In genomic region chr2:73736855-73737779, GRCh38 we compare ENCODE assay signal across 8 cellular contexts. TPM values are rescaled to one million over a fixed set of nuclear protein-coding genes. Genes with fewer than 3 reads are reported as not detected.
A peak's percentile ranks its signal among the peaks of the same experiment; 100 is the strongest.
DNase-seq lines count a peak whose midpoint lies in the region; ATAC-seq, FAIRE-seq and TF ChIP-seq lines count a peak whose summit lies in the region.

Gene TPRKB (minus strand): TSS chr2:73737345. CDS start chr2:73734569, 2,776 bp downstream.

- peak; percentile 96 for DNase-seq in NCI-H748 (lab: John Stamatoyannopoulos, UW; ENCODE audit: unreplicated experiment)
- peak; percentile 91 for DNase-seq in activated CD4-positive, alpha-beta T cell treated with anti-CD3 and anti-CD28 coated beads, Interleukin-2, amount 50 U/mL, for 1 hour
- peak; percentile 98 for DNase-seq in dermis blood vessel endothelial cell
- peak; percentile 97 for DNase-seq in HepG2 (ENCODE audit: low spot score)
- peak; percentile 93 for DNase-seq in stimulated activated CD4-positive, alpha-beta T cell treated with anti-CD3 and anti-CD28 coated beads, Interleukin-4, amount 100 ng/mL, for 1 hour

- no TSS peak for BruUV-seq in HepG2 (replicated peaks; lab: Mats Ljungman, UMichigan)

- TF ChIP-seq EP300 in HepG2 (IDR thresholded peaks at IDR 0.05; ENCODE audit: low read depth in 2 of 2, low read length in 2 of 2) (no peak; a peak in 1 of 4 replicates), HepG2 (CRISPR knock-in tag; IDR thresholded peaks at IDR 0.05; ENCODE audit: borderline replicate concordance) (peak; percentile 46; the same call in 1 of the 2 replicates)

- no peak; the same call in 1 of the 2 replicates for TF ChIP-seq CTCF in HepG2 (CRISPR knock-in tag; IDR thresholded peaks at IDR 0.05)

- WGBS in HepG2 (ENCODE audit: low lambda C conversion rate) = 12% methylated on average over 36 of the region's 49 CpGs

- peaks cover 15% of the 10 kb centered on the region for H3K79me2 ChIP-seq in HepG2 (ENCODE audit: insufficient read depth, low read length)

- in situ Hi-C loops in HepG2 (cut with HindIII; ENCODE audit: extremely low pct_ligation_motif_present, low pct_unique_long_range_greater_than_20kb) = no loop called here

- peak; percentile 90 for FAIRE-seq in HepG2 (lab: Jason Lieb, UNC)

- ATAC-seq in GM19351 (IDR thresholded peaks at IDR 0.05; ENCODE audit: unreplicated experiment) (peak; percentile 98), HG03521 (IDR thresholded peaks at IDR 0.05; ENCODE audit: unreplicated experiment) (peak; percentile 92), HepG2 (peak; percentile 98)

- H3K9ac ChIP-seq in BLaER1 treated with 17β-estradiol and CSF1 and Interleukin-3, amounts not matched to agents 10 nM and 100 nM = peak within 1 kb of the TSS; percentile 81 to 90 (median 87)
- H3K9ac ChIP-seq in HepG2 (ENCODE audit: insufficient read depth, low read depth, low read length) = peak within 1 kb of the TSS; percentile 87

- H3K27ac ChIP-seq in BLaER1 treated with 17β-estradiol and CSF1 and Interleukin-3, amounts not matched to agents 10 nM and 100 nM = peak within 1 kb of the TSS; percentile 70 to 88 (median 83)
- peak within 1 kb of the TSS; percentile 66 for H3K27ac ChIP-seq in HepG2 (ENCODE audit: extremely low read length, insufficient read depth, low read length)

- peak within 1 kb of the TSS; percentile 77 to 97 (median 88) for H3K4me2 ChIP-seq in BLaER1 treated with 17β-estradiol and CSF1 and Interleukin-3, amounts not matched to agents 10 nM and 100 nM
- peak within 1 kb of the TSS; percentile 98 for H3K4me2 ChIP-seq in HepG2 (ENCODE audit: low read depth, low read length)

- peak within 1 kb of the TSS; percentile 91 for H2AFZ ChIP-seq in HepG2 (ENCODE audit: low read length)

- peak; percentile 73 to 84 for TF ChIP-seq POLR2A in HepG2 (IDR thresholded peaks at IDR 0.05; ENCODE audit: insufficient read depth in 1 of 2, low read depth in 2 of 2, low read length in 2 of 2)

- no peaks in the 10 kb centered on the region for H3K27me3 ChIP-seq in BLaER1 treated with 17β-estradiol and CSF1 and Interleukin-3, amounts not matched to agents 10 nM and 100 nM
- H3K27me3 ChIP-seq in HepG2 (ENCODE audit: control insufficient read depth in 1 of 2, insufficient read depth in 2 of 2, low read length in 2 of 2) = peaks cover 0 to 4% of the 10 kb centered on the region in 2 experiments; a peak in 1 of 5 replicates

- peaks cover 26 to 54% (median 36%) of the 10 kb centered on the region in 11 experiments for H3K36me3 ChIP-seq in BLaER1 treated with 17β-estradiol and CSF1 and Interleukin-3, amounts not matched to agents 10 nM and 100 nM
- H3K36me3 ChIP-seq in HepG2 (replicated peaks in 1 of 2; ENCODE audit: control insufficient read depth in 1 of 2, insufficient read depth in 2 of 2, low read length in 2 of 2) = peaks cover 0 to 20% of the 10 kb centered on the region in 2 experiments; a peak in 2 of 5 replicates

- peaks cover 0 to 9% (median 0%) of the 10 kb centered on the region in 11 experiments; a peak in 7 of 22 replicates for H3K9me3 ChIP-seq in BLaER1 treated with 17β-estradiol and CSF1 and Interleukin-3, amounts not matched to agents 10 nM and 100 nM (replicated peaks in 1 of 11)
- H3K9me3 ChIP-seq in HepG2 (ENCODE audit: low read length) = 0 out of 2 replicates have a peak, but pooled peaks cover 6% of the 10 kb centered on the region

- POLR2A ChIA-PET in HepG2 (lab: Yijun Ruan, JAX) = interaction anchor here (0.6 to 1.7 kb wide), 17 partner anchors 8 to 703 kb away, joined by 3 to 9 read pairs (median 4); partner anchors contain the start of genes DGUOK, DUSP11, MOB1A and NAT8

- H3K4me3 ChIP-seq in BLaER1 treated with 17β-estradiol and CSF1 and Interleukin-3, amounts not matched to agents 10 nM and 100 nM = peak within 1 kb of the TSS; percentile 82 to 98 (median 86)
- peak within 1 kb of the TSS; percentile 83 to 88 (median 84) for H3K4me3 ChIP-seq in HepG2 (replicated peaks in 1 of 3; ENCODE audit: insufficient read depth in 1 of 3, low read depth in 2 of 3, low read length in 3 of 3)

- H4K20me1 ChIP-seq in BLaER1 treated with 17β-estradiol and CSF1 and Interleukin-3, amounts not matched to agents 10 nM and 100 nM = 0 out of 22 replicates have a peak, but pooled peaks cover 0 to 3% (median 0%) of the 10 kb centered on the region in 11 experiments
- H4K20me1 ChIP-seq in HepG2 (ENCODE audit: insufficient read depth, low read length) = no peaks in the 10 kb centered on the region

- intact Hi-C loops in HepG2 (cut with micrococcal nuclease; ENCODE audit: unreplicated experiment) = no loop called here

- TF ChIP-seq RAD21 in HepG2 (CRISPR knock-in tag; IDR thresholded peaks at IDR 0.05) = peak; percentile 33; the same call in 1 of the 2 replicates

- H3K4me1 ChIP-seq in BLaER1 treated with 17β-estradiol and CSF1 and Interleukin-3, amounts not matched to agents 10 nM and 100 nM = peaks cover 9 to 22% (median 15%) of the 10 kb centered on the region in 10 experiments; a peak in 18 of 20 replicates
- peaks cover 17% of the 10 kb centered on the region; the same call in 1 of the 2 replicates for H3K4me1 ChIP-seq in HepG2 (ENCODE audit: insufficient read depth, low read length)

- CTCF ChIA-PET in HepG2 (lab: Yijun Ruan, JAX; ENCODE audit: low intra/inter-chr PET ratio, low total read pairs) = no interaction called here

TF ChIP-seq in HepG2, 621 proteins besides CTCF, POLR2A, EP300 and RAD21 (continues in another document):
- TF ChIP-seq RELA (CRISPR knock-in tag; IDR thresholded peaks at IDR 0.05) (0 out of 2 replicates have a peak, but pooled peaks have one; percentile 57), MBNL3 (CRISPR knock-in tag; conservative IDR thresholded peaks at IDR 0.05) (no peak; the same call in 1 of the 2 replicates), MLLT10 (CRISPR knock-in tag; IDR thresholded peaks at IDR 0.05) (no peak), FOXO1 (CRISPR knock-in tag; IDR thresholded peaks at IDR 0.05) (peak; percentile 65; the same call in 1 of the 2 replicates), PBX3 (CRISPR knock-in tag; IDR thresholded peaks at IDR 0.05; ENCODE audit: borderline replicate concordance) (no peak), NCOA2 (CRISPR knock-in tag; IDR thresholded peaks at IDR 0.05) (peak; percentile 50; the same call in 1 of the 2 replicates), POLR2AphosphoS2 (IDR thresholded peaks at IDR 0.05; ENCODE audit: low read depth, low read length) (0 out of 2 replicates have a peak, but pooled peaks have one; percentile 44)
- TF ChIP-seq, protein P1, sequence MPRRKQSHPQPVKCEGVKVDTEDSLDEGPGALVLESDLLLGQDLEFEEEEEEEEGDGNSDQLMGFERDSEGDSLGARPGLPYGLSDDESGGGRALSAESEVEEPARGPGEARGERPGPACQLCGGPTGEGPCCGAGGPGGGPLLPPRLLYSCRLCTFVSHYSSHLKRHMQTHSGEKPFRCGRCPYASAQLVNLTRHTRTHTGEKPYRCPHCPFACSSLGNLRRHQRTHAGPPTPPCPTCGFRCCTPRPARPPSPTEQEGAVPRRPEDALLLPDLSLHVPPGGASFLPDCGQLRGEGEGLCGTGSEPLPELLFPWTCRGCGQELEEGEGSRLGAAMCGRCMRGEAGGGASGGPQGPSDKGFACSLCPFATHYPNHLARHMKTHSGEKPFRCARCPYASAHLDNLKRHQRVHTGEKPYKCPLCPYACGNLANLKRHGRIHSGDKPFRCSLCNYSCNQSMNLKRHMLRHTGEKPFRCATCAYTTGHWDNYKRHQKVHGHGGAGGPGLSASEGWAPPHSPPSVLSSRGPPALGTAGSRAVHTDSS (CRISPR knock-in tag; conservative IDR thresholded peaks at IDR 0.05) = no peak

RNA-seq across cellular contexts. Expression of gene TPRKB, which starts in this region (rescaled TPM):
- total RNA-seq in dermis blood vessel endothelial cell (29.8 and 45.9 TPM in 2 replicates), HepG2 (2016; rRNA removed; fragmentation: Illumina TruSeq; extraction: Trizol) (58.0 and 73.8 TPM in 2 replicates)
- 30.1 and 30.9 TPM in 2 replicates for total RNA-seq in HepG2 (2016; cell fraction: cytosol; rRNA removed; fragmentation: Illumina TruSeq; extraction: Trizol; ENCODE audit: low read depth)
- 53.8 and 79.5 TPM in 2 replicates for total RNA-seq in HepG2 (2016; cell fraction: insoluble cytoplasmic fraction; rRNA removed; fragmentation: Illumina TruSeq; extraction: Trizol)
- total RNA-seq in HepG2 (2016; cell fraction: membrane; rRNA removed; fragmentation: Illumina TruSeq; extraction: Trizol) = 43.1 and 43.8 TPM in 2 replicates
- total RNA-seq in HepG2 (2016; cell fraction: nucleus; rRNA removed; fragmentation: Illumina TruSeq; extraction: Trizol) = 23.3 and 30.5 TPM in 2 replicates
- 23.4 and 32.0 TPM in 2 replicates for polyA plus RNA-seq in HepG2 (2011; rRNA removed)
- polyA plus RNA-seq in HepG2 (2011; cell fraction: cytosol; rRNA removed) = 21.7 and 26.1 TPM in 2 replicates
- polyA plus RNA-seq in HepG2 (2011; cell fraction: nucleus; rRNA removed) = 7.1 and 7.7 TPM in 2 replicates
- polyA plus RNA-seq in HepG2 (2012) = 38.9 and 50.9 TPM in 2 replicates
- polyA plus RNA-seq in HepG2 (2016; cell fraction: cytosol; fragmentation: Illumina TruSeq; extraction: Trizol; ENCODE audit: low read depth) = 52.0 and 61.1 TPM in 2 replicates
- 106 and 125 TPM in 2 replicates for polyA plus RNA-seq in HepG2 (2016; cell fraction: insoluble cytoplasmic fraction; fragmentation: Illumina TruSeq; extraction: Trizol; ENCODE audit: low read depth)
- 56.9 and 59.4 TPM in 2 replicates for polyA plus RNA-seq in HepG2 (2016; cell fraction: membrane; fragmentation: Illumina TruSeq; extraction: Trizol; ENCODE audit: low read depth)
- polyA plus RNA-seq in HepG2 (2016; cell fraction: nucleus; fragmentation: Illumina TruSeq; extraction: Trizol; ENCODE audit: insufficient read depth, low read depth) = 51.6 and 51.9 TPM in 2 replicates
- 1.3 and 7.5 TPM in 2 replicates for polyA minus RNA-seq in HepG2 (2011; rRNA and poly(A)+ RNA removed; ENCODE audit: low replicate concordance)
- polyA minus RNA-seq in HepG2 (2011; cell fraction: cytosol; rRNA and poly(A)+ RNA removed) = 4.6 and 6.5 TPM in 2 replicates
- 9.0 and 14.4 TPM in 2 replicates for polyA minus RNA-seq in HepG2 (2011; cell fraction: nucleus; rRNA and poly(A)+ RNA removed)

Comparison
In these comparisons a context has a peak if more than half of its experiments do, and no peak if none do; other contexts are left out.
1. Peak in every context shown above with its lines: DNase-seq, ATAC-seq, H3K4me3 ChIP-seq and H3K27ac ChIP-seq.